11 cellular contexts compared by ENCODE assay signal in genomic region chr12:90953956-90954421, GRCh38. TPM values are rescaled to one million over a fixed set of nuclear protein-coding genes. Genes with fewer than 3 reads are reported as not detected.
DNase-seq lines count a peak whose midpoint lies in the region; ATAC-seq and TF ChIP-seq lines count a peak whose summit lies in the region.
"Had no signal": no experiment of that assay in that cellular context is flagged by ENCODE, and none has a peak within 500 bp of the region (broad histone marks: within the 10 kb centered on the region; RNA-seq: fewer than 3 reads in every experiment).

No MANE protein-coding gene starts in this region.

- peak; percentile 7 for TF ChIP-seq CTCF in NB4 (IDR thresholded peaks at IDR 0.05; ENCODE audit: low read depth, low read length)
- TF ChIP-seq CTCF in fibroblast of pulmonary artery (IDR thresholded peaks at IDR 0.05; ENCODE audit: low read length, missing control alignments): peak; percentile 38

- no peak for TF ChIP-seq POLR2A in NB4 (IDR thresholded peaks at IDR 0.05; ENCODE audit: extremely low read depth, insufficient read length)

- H3K9me3 Mint-ChIP-seq in activated T-cell treated with anti-CD3 and anti-CD28 coated beads, Interleukin-2, amount 50 U/mL, for 4 hours: no peaks in the 10 kb centered on the region

- DNase-seq in activated T-cell treated with anti-CD3 and anti-CD28 coated beads for 48 hours (ENCODE audit: low read depth) (peak; percentile 10), NB4 (ENCODE audit: low read depth) (peak; percentile 20), fibroblast of pulmonary artery (ENCODE audit: low read depth) (no peak), DMS153 treated with DMSO at 0.1 percent for 48 hours (lab: John Stamatoyannopoulos, UW; ENCODE audit: unreplicated experiment) (no peak)
- no peak for DNase-seq in activated T-cell treated with anti-CD3 and anti-CD28 coated beads, Interleukin-2, amount 50 U/mL, for 4 hours
- DNase-seq in stimulated activated CD8-positive, alpha-beta memory T cell treated with anti-CD3 and anti-CD28 coated beads, Interleukin-4, amount 100 ng/mL, for 24 hours (ENCODE audit: low read depth): peak; percentile 13
- DNase-seq: AML-193, cortex of kidney, NCI-H774 had no signal

- no peak overlapping the region for H3K4me3 Mint-ChIP-seq in activated T-cell treated with anti-CD3 and anti-CD28 coated beads, Interleukin-2, amount 50 U/mL, for 4 hours

- no peaks in the 10 kb centered on the region for H3K36me3 Mint-ChIP-seq in activated T-cell treated with anti-CD3 and anti-CD28 coated beads, Interleukin-2, amount 50 U/mL, for 4 hours (ENCODE audit: insufficient read depth)

- H3K27me3 Mint-ChIP-seq in activated T-cell treated with anti-CD3 and anti-CD28 coated beads, Interleukin-2, amount 50 U/mL, for 4 hours (ENCODE audit: low read depth): no peaks in the 10 kb centered on the region

- no peak for ATAC-seq in activated T-cell treated with anti-CD3 and anti-CD28 coated beads, Interleukin-2, amount 50 U/mL, for 4 hours
- no peak for ATAC-seq in activated CD4-positive, CD25-positive, alpha-beta regulatory T cell treated with anti-CD3 and anti-CD28 coated beads, Interleukin-2, amount 50 U/mL, for 24 hours
- no peak for ATAC-seq in GM18870 (IDR thresholded peaks at IDR 0.05; ENCODE audit: unreplicated experiment)

- no peak overlapping the region for H3K4me3 ChIP-seq in NB4 (ENCODE audit: low read depth, low read length)
- H3K4me3 ChIP-seq in fibroblast of pulmonary artery (replicated peaks; ENCODE audit: low read depth, low read length): no peak overlapping the region

- H3K4me1 Mint-ChIP-seq in activated T-cell treated with anti-CD3 and anti-CD28 coated beads, Interleukin-2, amount 50 U/mL, for 4 hours (ENCODE audit: low read depth): no peaks in the 10 kb centered on the region

RNA-seq across cellular contexts. Expression of gene CCER1, which starts 1.0 kb away (rescaled TPM):
- not detected for total RNA-seq in activated T-cell treated with anti-CD3 and anti-CD28 coated beads, Interleukin-2, amount 50 U/mL, for 4 hours

RNA-seq across cellular contexts. Expression of gene EPYC, which starts 50.8 kb away (rescaled TPM):
- total RNA-seq in activated T-cell treated with anti-CD3 and anti-CD28 coated beads, Interleukin-2, amount 50 U/mL, for 4 hours: not detected

Comparison
In these comparisons a context has a peak if more than half of its experiments do, and no peak if none do; other contexts are left out.
1. DNase-seq: peak in activated T-cell treated with anti-CD3 and anti-CD28 coated beads for 48 hours (single experiment), NB4 (single experiment) and stimulated activated CD8-positive, alpha-beta memory T cell treated with anti-CD3 and anti-CD28 coated beads, Interleukin-4, amount 100 ng/mL, for 24 hours (single experiment); none in activated T-cell treated with anti-CD3 and anti-CD28 coated beads, Interleukin-2, amount 50 U/mL, for 4 hours (single experiment), fibroblast of pulmonary artery (single experiment) and DMS153 treated with DMSO at 0.1 percent for 48 hours (single experiment).